In genomic region chr11:67405196-67405567, GRCh38 we compare ENCODE assay signal across 1 cellular context.
TF ChIP-seq lines count a peak whose summit lies in the region.

No MANE protein-coding gene starts in this region.

TF ChIP-seq in GM12878, 131 proteins besides CTCF, POLR2A, EP300 and RAD21:
- TF ChIP-seq POLR2AphosphoS2 (IDR thresholded peaks at IDR 0.05; ENCODE audit: low read depth, low read length) (no peak), CREB1 (IDR thresholded peaks at IDR 0.05; ENCODE audit: low read depth) (no peak), BCLAF1 (IDR thresholded peaks at IDR 0.05) (no peak), STAT3 (IDR thresholded peaks at IDR 0.05; ENCODE audit: low read depth, low read length) (no peak), ATF3 (IDR thresholded peaks at IDR 0.05; ENCODE audit: borderline replicate concordance, extremely low read depth, low read depth, low read length) (no peak), ESRRA (IDR thresholded peaks at IDR 0.05; ENCODE audit: low read length) (no peak), BACH1 (IDR thresholded peaks at IDR 0.05; ENCODE audit: borderline replicate concordance) (no peak), MLLT1 (IDR thresholded peaks at IDR 0.05) (no peak), DPF2 (IDR thresholded peaks at IDR 0.05) (no peak), HDGF (IDR thresholded peaks at IDR 0.05) (no peak), CBX5 (IDR thresholded peaks at IDR 0.05; ENCODE audit: low read depth) (no peak)
